10 cellular contexts compared by ENCODE assay signal in the genomic region with DNA sequence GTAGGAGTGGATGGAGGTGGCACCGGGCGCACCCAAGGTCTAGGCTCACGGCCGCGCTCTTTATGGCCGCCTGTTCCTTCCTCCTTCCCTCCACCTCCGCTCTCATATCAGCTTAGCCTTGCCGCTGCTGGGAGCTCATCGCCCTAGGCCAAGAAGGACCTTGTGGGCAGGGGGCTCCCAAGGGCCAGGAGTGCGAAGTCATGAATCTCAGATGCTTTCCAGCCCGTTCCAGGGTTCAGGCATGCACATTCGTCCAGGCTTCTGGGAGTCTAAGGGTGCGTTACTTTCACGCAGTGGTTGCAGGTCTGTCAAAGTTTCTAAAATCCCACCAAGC. TPM values are rescaled to one million over a fixed set of nuclear protein-coding genes. Genes with fewer than 3 reads are reported as not detected.
DNase-seq lines count a peak whose midpoint lies in the region; ATAC-seq, FAIRE-seq and TF ChIP-seq lines count a peak whose summit lies in the region.
"Had no signal": no experiment of that assay in that cellular context is flagged by ENCODE, and none has a peak within 500 bp of the region (broad histone marks: within the 10 kb centered on the region; RNA-seq: fewer than 3 reads in every experiment).

No MANE protein-coding gene starts in this region.

- 0 out of 2 replicates have a peak overlapping the region, but pooled peaks have one; percentile 53 for H2AK5ac ChIP-seq in H1 (ENCODE audit: low read depth, low read length)

- H3K4me3 ChIP-seq in left ventricle myocardium inferior, result peak overlapping the region; percentile 64
- peak overlapping the region; percentile 35 to 60 (median 46) for H3K4me3 ChIP-seq in H1 (ENCODE audit: extremely low read depth in 1 of 4, insufficient read depth in 2 of 4, low read depth in 3 of 4, low read length in 4 of 4)
- H3K4me3 ChIP-seq in vagina, result peak overlapping the region; percentile 35 to 46

- peak overlapping the region; percentile 100; the same call in 1 of the 2 replicates for H2BK15ac ChIP-seq in H1 (ENCODE audit: low read length)

- no peak overlapping the region for H3K14ac ChIP-seq in H1 (ENCODE audit: insufficient read length)

- H3K27ac ChIP-seq in left ventricle myocardium inferior (replicated peaks) (no peak overlapping the region), H1 (ENCODE audit: low read depth, low read length) (no peak overlapping the region), vagina (no peak overlapping the region)
- H3K27ac ChIP-seq: C4-2B had no signal

- TF ChIP-seq POLR2A in H1 (IDR thresholded peaks at IDR 0.05; ENCODE audit: control extremely low read depth in 1 of 2, low read depth in 2 of 2, low read length in 2 of 2), result no peak
- no peak for TF ChIP-seq POLR2A in vagina (IDR thresholded peaks at IDR 0.05)

- POLR2A ChIA-PET in H1 (lab: Charles Lee; ENCODE audit: partially characterized antibody), result interaction anchor here (0.8 to 6.2 kb wide), 11 partner anchors 8 to 362 kb away, joined by 3 to 142 read pairs (median 5); partner anchors contain the start of genes EIF3L, GCAT and PLA2G6

- DNase-seq in left ventricle myocardium inferior (no peak), Right ventricle myocardium inferior (ENCODE audit: missing footprints) (no peak), H1 (ENCODE audit: low read depth in 1 of 2, low spot score in 2 of 2) (no peak), natural killer cell (no peak), vagina (ENCODE audit: extremely low spot score in 2 of 2) (no peak), NCI-H2029 (lab: John Stamatoyannopoulos, UW) (no peak), LoVo (ENCODE audit: low spot score) (no peak)

- H3K9me3 Mint-ChIP-seq in natural killer cell, result no peaks in the 10 kb centered on the region

- peak overlapping the region; percentile 69 for H3K4me3 Mint-ChIP-seq in natural killer cell

- H4K91ac ChIP-seq in H1 (replicated peaks; ENCODE audit: insufficient read length, low read length), result peak overlapping the region; percentile 48

- peak overlapping the region; percentile 8 for H4K5ac ChIP-seq in H1 (ENCODE audit: insufficient read length, low read depth, low read length)

- H3K79me2 ChIP-seq in H1 (ENCODE audit: control insufficient read depth in 1 of 2, insufficient read depth in 2 of 2, low read length in 2 of 2), result no peaks in the 10 kb centered on the region

- TF ChIP-seq EP300 in H1 (IDR thresholded peaks at IDR 0.05; ENCODE audit: borderline replicate concordance in 1 of 2, low read depth in 2 of 2, low read length in 2 of 2), result no peak

- TF ChIP-seq CTCF in left ventricle myocardium inferior (IDR thresholded peaks at IDR 0.05; ENCODE audit: borderline replicate concordance) (no peak), H1 (IDR thresholded peaks at IDR 0.05; ENCODE audit: control extremely low read depth in 1 of 3, insufficient read depth in 1 of 3, low read depth in 1 of 3, low read length in 3 of 3) (no peak), natural killer cell (IDR thresholded peaks at IDR 0.05) (no peak), vagina (IDR thresholded peaks at IDR 0.05) (no peak)

- H3K4ac ChIP-seq in H1 (replicated peaks; ENCODE audit: insufficient read length, low read depth, low read length), result peak overlapping the region; percentile 11

- peak overlapping the region; percentile 43; the same call in 1 of the 2 replicates for H2AFZ ChIP-seq in H1 (ENCODE audit: low read length)

- H3K18ac ChIP-seq in H1 (ENCODE audit: extremely low read depth, low read length), result peak overlapping the region; percentile 91

- peak overlapping the region; percentile 59 for H2BK120ac ChIP-seq in H1 (replicated peaks; ENCODE audit: low read depth, low read length)

- CTCF ChIA-PET in H1 (lab: Charles Lee; ENCODE audit: partially characterized antibody), result interaction anchor here (0.6 to 7.7 kb wide), 14 partner anchors 11 to 201 kb away, joined by 3 to 80 read pairs (median 10); partner anchors contain the start of genes ANKRD54, EIF3L and GCAT

- H3K4me1 Mint-ChIP-seq in natural killer cell, result peaks cover 0 to 14% of the 10 kb centered on the region in 2 donors

- 21% methylated on average over 14 of the region's 14 CpGs; no CpG with 5 or more reads in 1 of the 2 experiments for WGBS in H1 (ENCODE audit: extremely low coverage in 1 of 2, insufficient coverage in 1 of 2, insufficient read length in 1 of 2, insufficient replicate concordance in 2 of 2, low coverage in 1 of 2, low lambda C conversion rate in 2 of 2, missing lambda C conversion rate in 1 of 2), 2 experiments

- H3K27ac Mint-ChIP-seq in natural killer cell, result no peak overlapping the region

- peaks cover 0 to 1% of the 10 kb centered on the region in 2 experiments for H4K20me1 ChIP-seq in H1 (replicated peaks in 1 of 2; ENCODE audit: control insufficient read depth in 1 of 2, insufficient read depth in 2 of 2, low read length in 2 of 2)

- H3K36me3 ChIP-seq in left ventricle myocardium inferior (peaks cover 14% of the 10 kb centered on the region), H1 (ENCODE audit: control insufficient read depth in 2 of 4, insufficient read depth in 4 of 4, low read length in 3 of 4) (peaks cover 0 to 8% (median 3%) of the 10 kb centered on the region in 4 experiments; a peak in 3 of 8 replicates), vagina (no peaks in the 10 kb centered on the region)

- H3K4me2 ChIP-seq in H1 (ENCODE audit: insufficient read depth in 1 of 2, low read depth in 2 of 2, low read length in 2 of 2), result peak overlapping the region; percentile 96 to 98

- H3K4me1 ChIP-seq in left ventricle myocardium inferior (peaks cover 20% of the 10 kb centered on the region), H1 (replicated peaks in 1 of 4; ENCODE audit: control insufficient read depth in 3 of 4, insufficient read depth in 4 of 4, low read length in 3 of 4) (peaks cover 5 to 33% (median 27%) of the 10 kb centered on the region in 4 experiments), vagina (peaks cover 20% of the 10 kb centered on the region)

- H3K9me3 ChIP-seq in left ventricle myocardium inferior (replicated peaks) (no peaks in the 10 kb centered on the region), H1 (ENCODE audit: insufficient read depth in 2 of 2, low read depth in 1 of 2, low read length in 1 of 2) (no peaks in the 10 kb centered on the region), vagina (no peaks in the 10 kb centered on the region)

- TF ChIP-seq RAD21 in H1 (IDR thresholded peaks at IDR 0.05 in 1 of 2, conservative IDR thresholded peaks at IDR 0.05 in 1 of 2; ENCODE audit: low read depth in 2 of 2, low read length in 2 of 2), result no peak

- peak overlapping the region; percentile 97; the same call in 1 of the 2 replicates for H2BK12ac ChIP-seq in H1 (ENCODE audit: low read depth, low read length)

- peaks cover 0 to 17% of the 10 kb centered on the region in 2 donors for H3K27me3 Mint-ChIP-seq in natural killer cell (ENCODE audit: low read depth in 2 of 2)

- peak overlapping the region; percentile 75; the same call in 1 of the 2 replicates for H2BK5ac ChIP-seq in H1 (ENCODE audit: low read depth, low read length)

- no peak for FAIRE-seq in H1 (lab: Jason Lieb, UNC)

- no peaks in the 10 kb centered on the region for H3K36me3 Mint-ChIP-seq in natural killer cell

- intact Hi-C loops in left ventricle myocardium inferior (cut with micrococcal nuclease), result loop anchor here (5.0 to 10.0 kb wide), 2 partner anchors 48 to 146 kb away; no protein-coding TSS in a partner anchor
- intact Hi-C loops in Right ventricle myocardium inferior (cut with DNase I), result no loop called here
- intact Hi-C loops in natural killer cell (cut with micrococcal nuclease), result loop anchor here (5.0 kb wide), 1 partner anchor 133 kb away; the partner anchor contains the start of genes C22orf23 and POLR2F
- intact Hi-C loops in vagina (cut with DNase I), result loop anchor here (5.0 kb wide), 1 partner anchor 43 kb away; no protein-coding TSS in a partner anchor

- ATAC-seq in Right ventricle myocardium inferior (no peak), natural killer cell (no peak), HG02623 (IDR thresholded peaks at IDR 0.05; ENCODE audit: unreplicated experiment) (no peak)

- H3K56ac ChIP-seq in H1 (replicated peaks; ENCODE audit: insufficient read length, low read depth, low read length), result no peak overlapping the region

- peak overlapping the region in 3 of 4 experiments; percentile 2 to 42 (median 35); a peak in 3 of 7 replicates for H3K9ac ChIP-seq in H1 (replicated peaks in 1 of 4; ENCODE audit: extremely low read depth in 1 of 4, low read depth in 3 of 4, low read length in 3 of 4)

- H4K8ac ChIP-seq in H1 (ENCODE audit: extremely low read depth, insufficient read depth, low read length), result peak overlapping the region; percentile 45

- H3K23ac ChIP-seq in H1 (ENCODE audit: insufficient read length), result no peak overlapping the region

- H3K27me3 ChIP-seq in left ventricle myocardium inferior (ENCODE audit: low read depth) (peaks cover 46% of the 10 kb centered on the region), H1 (replicated peaks in 1 of 4; ENCODE audit: control insufficient read depth in 3 of 4, extremely low read depth in 1 of 4, insufficient read depth in 3 of 4, low read length in 3 of 4) (peaks cover under 1 to 30% (median 23%) of the 10 kb centered on the region in 4 experiments), vagina (no peaks in the 10 kb centered on the region)

- H3K23me2 ChIP-seq in H1 (ENCODE audit: low read depth, low read length), result peaks cover 10% of the 10 kb centered on the region

- 0 out of 2 replicates have a peak overlapping the region, but pooled peaks have one; percentile 61 for H2BK20ac ChIP-seq in H1 (ENCODE audit: low read length)

- no peaks in the 10 kb centered on the region for H3K79me1 ChIP-seq in H1 (ENCODE audit: low read depth, low read length)

RNA-seq across cellular contexts. Expression of gene GALR3, which starts 4.1 kb away (rescaled TPM):
- total RNA-seq in left ventricle myocardium inferior (not detected), Right ventricle myocardium inferior (not detected), natural killer cell (under 1 TPM in 2 of 3 donors, not detected in 1; 0.24 to 0.32 TPM), vagina (not detected)
- 0.46 and 0.84 TPM in 2 replicates for total RNA-seq in H1 (2021; fragmentation: NEBNext Ultra II Directional; extraction: Animal tissue kit (Norgen Biotek cat#: 25700))
- polyA plus RNA-seq in H1 (2011; rRNA removed), result 0.77 and 1.1 TPM in 2 replicates
- 0.54 TPM for polyA plus RNA-seq in H1 (2011; cell fraction: cytosol; rRNA removed)
- polyA plus RNA-seq in H1 (2011; cell fraction: nucleus; rRNA removed), result 1.7 TPM
- 0.42 to 0.76 TPM (median 0.59 TPM) in 3 of 4 replicates, not detected in the other for polyA plus RNA-seq in H1 (2012, experiment 1 of 2)
- polyA plus RNA-seq in H1 (2012, experiment 2 of 2), result 0.26 TPM
- polyA plus RNA-seq in H1 (2013, experiment 1 of 2), result 0.45 TPM
- polyA plus RNA-seq in H1 (2013, experiment 2 of 2), result 0.64 TPM
- polyA minus RNA-seq in H1 (2011; rRNA and poly(A)+ RNA removed), result 0.39 TPM in 1 of 2 replicates, not detected in the other
- not detected for polyA minus RNA-seq in H1 (2011; cell fraction: cytosol; rRNA and poly(A)+ RNA removed)
- 0.60 TPM for polyA minus RNA-seq in H1 (2011; cell fraction: nucleus; rRNA and poly(A)+ RNA removed)
- total RNA-seq: dermis blood vessel endothelial cell had no signal

RNA-seq across cellular contexts. Expression of gene GCAT, which starts 11.3 kb away (rescaled TPM):
- 42.7 TPM for total RNA-seq in left ventricle myocardium inferior
- total RNA-seq in Right ventricle myocardium inferior, result 44.1 TPM
- 24.3 and 24.5 TPM in 2 replicates for total RNA-seq in H1 (2021; fragmentation: NEBNext Ultra II Directional; extraction: Animal tissue kit (Norgen Biotek cat#: 25700))
- 47.5 and 51.7 TPM in 2 replicates for polyA plus RNA-seq in H1 (2011; rRNA removed)
- 36.8 TPM for polyA plus RNA-seq in H1 (2011; cell fraction: cytosol; rRNA removed)
- polyA plus RNA-seq in H1 (2011; cell fraction: nucleus; rRNA removed), result 61.9 TPM
- 19.8 to 42.1 TPM (median 35.7 TPM) in 4 replicates for polyA plus RNA-seq in H1 (2012, experiment 1 of 2)
- polyA plus RNA-seq in H1 (2012, experiment 2 of 2), result 34.4 TPM
- 23.2 TPM for polyA plus RNA-seq in H1 (2013, experiment 1 of 2)
- 23.4 TPM for polyA plus RNA-seq in H1 (2013, experiment 2 of 2)
- polyA minus RNA-seq in H1 (2011; rRNA and poly(A)+ RNA removed), result 17.4 and 19.2 TPM in 2 replicates
- 37.1 TPM for polyA minus RNA-seq in H1 (2011; cell fraction: cytosol; rRNA and poly(A)+ RNA removed)
- 17.9 TPM for polyA minus RNA-seq in H1 (2011; cell fraction: nucleus; rRNA and poly(A)+ RNA removed)
- total RNA-seq in natural killer cell, result 1 to 10 TPM in 1 of 3 donors, under 1 TPM in 2; 0.25 to 1.2 (median 0.28) TPM
- 7.6 TPM for total RNA-seq in vagina

RNA-seq across cellular contexts. Expression of gene ANKRD54, which starts 25.1 kb away (rescaled TPM):
- total RNA-seq in left ventricle myocardium inferior, result 19.4 TPM
- 16.0 TPM for total RNA-seq in Right ventricle myocardium inferior
- 13.3 and 13.7 TPM in 2 replicates for total RNA-seq in H1 (2021; fragmentation: NEBNext Ultra II Directional; extraction: Animal tissue kit (Norgen Biotek cat#: 25700))
- polyA plus RNA-seq in H1 (2011; rRNA removed), result 16.7 and 18.8 TPM in 2 replicates
- 22.3 TPM for polyA plus RNA-seq in H1 (2011; cell fraction: cytosol; rRNA removed)
- polyA plus RNA-seq in H1 (2011; cell fraction: nucleus; rRNA removed), result 26.7 TPM
- polyA plus RNA-seq in H1 (2012, experiment 1 of 2), result 9.5 to 15.4 TPM (median 13.8 TPM) in 4 replicates
- 11.9 TPM for polyA plus RNA-seq in H1 (2012, experiment 2 of 2)
- 12.3 TPM for polyA plus RNA-seq in H1 (2013, experiment 1 of 2)
- polyA plus RNA-seq in H1 (2013, experiment 2 of 2), result 12.1 TPM
- 8.4 and 11.3 TPM in 2 replicates for polyA minus RNA-seq in H1 (2011; rRNA and poly(A)+ RNA removed)
- 12.0 TPM for polyA minus RNA-seq in H1 (2011; cell fraction: cytosol; rRNA and poly(A)+ RNA removed)
- polyA minus RNA-seq in H1 (2011; cell fraction: nucleus; rRNA and poly(A)+ RNA removed), result 10.5 TPM
- 10 to 100 TPM; 23.0 to 28.7 (median 26.4) TPM for total RNA-seq in natural killer cell
- total RNA-seq in vagina, result 56.7 TPM

RNA-seq across cellular contexts. Expression of gene EIF3L, which starts 30.2 kb away (rescaled TPM):
- total RNA-seq in left ventricle myocardium inferior (379 TPM), Right ventricle myocardium inferior (385 TPM), natural killer cell (100 to 1,000 TPM; 276 to 295 (median 291) TPM), vagina (338 TPM)
- total RNA-seq in H1 (2021; fragmentation: NEBNext Ultra II Directional; extraction: Animal tissue kit (Norgen Biotek cat#: 25700)), result 622 and 639 TPM in 2 replicates
- 588 and 886 TPM in 2 replicates for polyA plus RNA-seq in H1 (2011; rRNA removed)
- 739 TPM for polyA plus RNA-seq in H1 (2011; cell fraction: cytosol; rRNA removed)
- polyA plus RNA-seq in H1 (2011; cell fraction: nucleus; rRNA removed), result 433 TPM
- polyA plus RNA-seq in H1 (2012, experiment 1 of 2), result 891 to 952 TPM (median 929 TPM) in 4 replicates
- 202 TPM for polyA plus RNA-seq in H1 (2012, experiment 2 of 2)
- polyA plus RNA-seq in H1 (2013, experiment 1 of 2), result 533 TPM
- 561 TPM for polyA plus RNA-seq in H1 (2013, experiment 2 of 2)
- polyA minus RNA-seq in H1 (2011; rRNA and poly(A)+ RNA removed), result 1,196 and 1,601 TPM in 2 replicates
- polyA minus RNA-seq in H1 (2011; cell fraction: cytosol; rRNA and poly(A)+ RNA removed), result 274 TPM
- polyA minus RNA-seq in H1 (2011; cell fraction: nucleus; rRNA and poly(A)+ RNA removed), result 247 TPM
